Comparison of ENCODE assay signal across 8 cellular contexts in the genomic region with DNA sequence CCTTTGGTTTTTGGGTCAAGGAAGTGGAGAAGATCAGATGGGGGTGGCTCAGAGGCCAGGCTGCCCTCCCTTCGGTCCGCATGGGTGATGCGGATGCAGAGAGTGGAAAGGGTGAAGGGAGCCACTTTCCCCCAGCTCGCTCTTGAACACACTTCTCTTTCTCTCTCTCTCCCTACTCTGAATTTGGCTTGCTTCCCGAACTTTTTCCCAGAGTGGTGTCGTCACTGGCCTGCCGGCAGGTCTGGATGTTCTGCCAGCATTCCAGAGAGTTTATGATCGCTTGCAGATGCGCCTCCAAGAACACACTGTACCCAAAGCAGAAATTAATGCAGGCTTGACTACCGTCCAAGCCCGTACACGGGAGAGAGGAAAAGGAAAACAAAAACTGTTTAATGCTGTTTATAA.
DNase-seq lines count a peak whose midpoint lies in the region; ATAC-seq and TF ChIP-seq lines count a peak whose summit lies in the region.

No MANE protein-coding gene starts in this region.

- H3K4me1 ChIP-seq in RWPE2 (ENCODE audit: insufficient read depth, poor library complexity, severe bottlenecking): peaks cover 82% of the 10 kb centered on the region

- H3K27me3 ChIP-seq in RWPE2 (ENCODE audit: insufficient read depth, poor library complexity, severe bottlenecking) (no peaks in the 10 kb centered on the region), H7 (ENCODE audit: control insufficient read depth, insufficient read depth, low read length) (no peaks in the 10 kb centered on the region)

- H3K36me3 ChIP-seq in RWPE2 (ENCODE audit: low read depth) (peaks cover 9% of the 10 kb centered on the region), H7 (replicated peaks; ENCODE audit: control insufficient read depth, insufficient read depth, low read length) (no peaks in the 10 kb centered on the region)

- TF ChIP-seq CTCF in RWPE2 (IDR thresholded peaks at IDR 0.05; ENCODE audit: poor library complexity, severe bottlenecking): no peak

- ATAC-seq in RWPE2 (ENCODE audit: low read depth): peak; percentile 73
- ATAC-seq in GM21381 (IDR thresholded peaks at IDR 0.05; ENCODE audit: unreplicated experiment): no peak

- H3K9me3 ChIP-seq in RWPE2 (ENCODE audit: severe bottlenecking): no peaks in the 10 kb centered on the region

- H3K4me3 ChIP-seq in RWPE2 (ENCODE audit: severe bottlenecking) (no peak overlapping the region), H7 (ENCODE audit: insufficient read depth, low read depth, low read length) (no peak overlapping the region)

- CTCF ChIA-PET in HEK293T (lab: Yijun Ruan, JAX): interaction anchor here (0.6 to 0.8 kb wide), 2 partner anchors 23 to 61 kb away, joined by 3 read pairs; no protein-coding TSS in a partner anchor

- POLR2A ChIA-PET in HEK293T (lab: Yijun Ruan, JAX): interaction anchor here (0.7 to 1.1 kb wide), 3 partner anchors 14 to 111 kb away, joined by 3 read pairs; no protein-coding TSS in a partner anchor

- peak overlapping the region; percentile 99 for H3K27ac ChIP-seq in RWPE2 (ENCODE audit: poor library complexity, severe bottlenecking)

- DNase-seq in HEK293T (ENCODE audit: extremely low spot score): peak; percentile 61
- DNase-seq in RWPE2 (ENCODE audit: low spot score): peak; percentile 88
- peak; percentile 96 for DNase-seq in fibroblast of peridontal ligament (ENCODE audit: extremely low read depth)
- peak; percentile 97 for DNase-seq in non-pigmented ciliary epithelial cell (ENCODE audit: low read depth)
- no peak for DNase-seq in T-helper 1 cell
- DNase-seq in H7: no peak
- no peak for DNase-seq in activated CD4-positive, alpha-beta T cell treated with anti-CD3 and anti-CD28 coated beads for 4 hours

TF ChIP-seq in HEK293T, 16 proteins besides CTCF, POLR2A, EP300 and RAD21:
- TF ChIP-seq CTBP1 (IDR thresholded peaks at IDR 0.05; ENCODE audit: borderline replicate concordance) (peak; percentile 10; the same call in 1 of the 2 replicates), SUZ12 (IDR thresholded peaks at IDR 0.05) (no peak)

Comparison
In these comparisons a context has a peak if more than half of its experiments do, and no peak if none do; other contexts are left out.
1. DNase-seq: peak in HEK293T (single experiment), RWPE2 (single experiment), fibroblast of peridontal ligament (single experiment) and non-pigmented ciliary epithelial cell (single experiment); none in T-helper 1 cell (0 of 5), H7 (single experiment) and activated CD4-positive, alpha-beta T cell treated with anti-CD3 and anti-CD28 coated beads for 4 hours (0 of 2).